ENCODE assay signal across 1 cellular context in genomic region chr12:97375310-97375709, GRCh38.
TF ChIP-seq lines count a peak whose summit lies in the region.

No MANE protein-coding gene starts in this region.

TF ChIP-seq in GM23338, 12 proteins besides CTCF, POLR2A, EP300 and RAD21 (continued from another document):
- no peak for TF ChIP-seq ZNF462 (CRISPR knock-in tag; IDR thresholded peaks at IDR 0.05)
